21 cellular contexts compared by ENCODE assay signal in genomic region chr4:8347660-8348059, GRCh38.
A peak's percentile ranks its signal among the peaks of the same experiment; 100 is the strongest.
DNase-seq lines count a peak whose midpoint lies in the region; ATAC-seq and TF ChIP-seq lines count a peak whose summit lies in the region.
"Had no signal": no experiment of that assay in that cellular context is flagged by ENCODE, and none has a peak within 500 bp of the region (broad histone marks: within the 10 kb centered on the region; RNA-seq: fewer than 3 reads in every experiment).

No MANE protein-coding gene starts in this region.

- H3K36me3 ChIP-seq in left lung (no peaks in the 10 kb centered on the region), transverse colon (no peaks in the 10 kb centered on the region)
- H3K36me3 ChIP-seq: BE2C, SJCRH30 had no signal

- no peak for TF ChIP-seq POLR2A in transverse colon (IDR thresholded peaks at IDR 0.05)

- no peak overlapping the region for H3K27ac Mint-ChIP-seq in activated naive CD8-positive, alpha-beta T cell treated with anti-CD3 and anti-CD28 coated beads, Interleukin-2, amount 10 ng/mL, durations not matched to agents 7 days and 5 days
- H3K27ac Mint-ChIP-seq in activated naive CD8-positive, alpha-beta T cell treated with anti-CD3 and anti-CD28 coated beads for 36 hours, result no peak overlapping the region
- no peak overlapping the region for H3K27ac Mint-ChIP-seq in activated CD4-positive, alpha-beta T cell treated with anti-CD3 and anti-CD28 coated beads, Interleukin-2, amount 10 ng/mL, durations not matched to agents 24 days and 14 days
- H3K27ac Mint-ChIP-seq: CD4-positive, CD25-positive, alpha-beta regulatory T cell; IgD-negative memory B cell had no signal

- H3K4me3 ChIP-seq in left lung (no peak overlapping the region), transverse colon (no peak overlapping the region)
- H3K4me3 ChIP-seq: SJCRH30 had no signal

- intact Hi-C loops in left lung (cut with DNase I) (no loop called here), posterior vena cava (cut with DNase I) (no loop called here), transverse colon (cut with DNase I; ENCODE audit: low total_unique reads) (no loop called here)
- intact Hi-C loops in activated CD4-positive, alpha-beta T cell treated with anti-CD3 and anti-CD28 coated beads, Interleukin-2, amount 10 ng/mL, durations not matched to agents 24 days and 14 days (cut with micrococcal nuclease), result no loop called here

- H3K36me3 Mint-ChIP-seq in activated naive CD8-positive, alpha-beta T cell treated with anti-CD3 and anti-CD28 coated beads, Interleukin-2, amount 10 ng/mL, durations not matched to agents 7 days and 5 days, result no peaks in the 10 kb centered on the region
- no peaks in the 10 kb centered on the region for H3K36me3 Mint-ChIP-seq in activated naive CD8-positive, alpha-beta T cell treated with anti-CD3 and anti-CD28 coated beads for 36 hours
- H3K36me3 Mint-ChIP-seq in activated CD4-positive, alpha-beta T cell treated with anti-CD3 and anti-CD28 coated beads, Interleukin-2, amount 10 ng/mL, durations not matched to agents 24 days and 14 days (ENCODE audit: low read depth), result no peaks in the 10 kb centered on the region
- H3K36me3 Mint-ChIP-seq: CD4-positive, CD25-positive, alpha-beta regulatory T cell; IgD-negative memory B cell had no signal

- H3K4me1 Mint-ChIP-seq in activated naive CD8-positive, alpha-beta T cell treated with anti-CD3 and anti-CD28 coated beads, Interleukin-2, amount 10 ng/mL, durations not matched to agents 7 days and 5 days, result no peaks in the 10 kb centered on the region
- no peaks in the 10 kb centered on the region for H3K4me1 Mint-ChIP-seq in activated naive CD8-positive, alpha-beta T cell treated with anti-CD3 and anti-CD28 coated beads for 36 hours
- H3K4me1 Mint-ChIP-seq in activated CD4-positive, alpha-beta T cell treated with anti-CD3 and anti-CD28 coated beads, Interleukin-2, amount 10 ng/mL, durations not matched to agents 24 days and 14 days, result no peaks in the 10 kb centered on the region
- H3K4me1 Mint-ChIP-seq: CD4-positive, CD25-positive, alpha-beta regulatory T cell; IgD-negative memory B cell had no signal

- H3K27ac ChIP-seq in left lung (no peak overlapping the region), transverse colon (no peak overlapping the region)
- H3K27ac ChIP-seq: HL-60, SJCRH30 had no signal

- WGBS in transverse colon (ENCODE audit: low coverage in 1 of 2), 2 donors, result 81% methylated on average over 7 of the region's 7 CpGs; no CpG with 5 or more reads in 1 of the 2 donors

- no peak for TF ChIP-seq EP300 in transverse colon (IDR thresholded peaks at IDR 0.05; ENCODE audit: low read depth)

- no peak overlapping the region for H3K4me3 Mint-ChIP-seq in activated naive CD8-positive, alpha-beta T cell treated with anti-CD3 and anti-CD28 coated beads, Interleukin-2, amount 10 ng/mL, durations not matched to agents 7 days and 5 days
- H3K4me3 Mint-ChIP-seq in activated naive CD8-positive, alpha-beta T cell treated with anti-CD3 and anti-CD28 coated beads for 36 hours, result no peak overlapping the region
- no peak overlapping the region for H3K4me3 Mint-ChIP-seq in activated CD4-positive, alpha-beta T cell treated with anti-CD3 and anti-CD28 coated beads, Interleukin-2, amount 10 ng/mL, durations not matched to agents 24 days and 14 days
- H3K4me3 Mint-ChIP-seq: CD4-positive, CD25-positive, alpha-beta regulatory T cell; IgD-negative memory B cell had no signal

- TF ChIP-seq CTCF in left lung (IDR thresholded peaks at IDR 0.05) (no peak), transverse colon (IDR thresholded peaks at IDR 0.05) (no peak)

- in situ Hi-C loops in transverse colon (cut with MboI; ENCODE audit: low pct_ligation_motif_present in 1 of 4, low pct_unique_long_range_greater_than_20kb in 1 of 4, low sequenced_read_pairs in 3 of 4), result no loop called here

- H3K9me3 ChIP-seq in left lung (no peaks in the 10 kb centered on the region), transverse colon (no peaks in the 10 kb centered on the region)
- H3K9me3 ChIP-seq: BE2C, SJCRH30 had no signal

- H3K9me3 Mint-ChIP-seq in activated naive CD8-positive, alpha-beta T cell treated with anti-CD3 and anti-CD28 coated beads, Interleukin-2, amount 10 ng/mL, durations not matched to agents 7 days and 5 days, result no peaks in the 10 kb centered on the region
- no peaks in the 10 kb centered on the region for H3K9me3 Mint-ChIP-seq in activated naive CD8-positive, alpha-beta T cell treated with anti-CD3 and anti-CD28 coated beads for 36 hours
- H3K9me3 Mint-ChIP-seq in activated CD4-positive, alpha-beta T cell treated with anti-CD3 and anti-CD28 coated beads, Interleukin-2, amount 10 ng/mL, durations not matched to agents 24 days and 14 days, result no peaks in the 10 kb centered on the region
- H3K9me3 Mint-ChIP-seq: CD4-positive, CD25-positive, alpha-beta regulatory T cell; IgD-negative memory B cell had no signal

- ATAC-seq in activated naive CD8-positive, alpha-beta T cell treated with anti-CD3 and anti-CD28 coated beads, Interleukin-2, amount 10 ng/mL, durations not matched to agents 7 days and 5 days (ENCODE audit: low read depth), result no peak
- ATAC-seq in left lung, result no peak
- ATAC-seq: PC-3 had no signal

- POLR2A ChIA-PET in activated naive CD8-positive, alpha-beta T cell treated with anti-CD3 and anti-CD28 coated beads, Interleukin-2, amount 10 ng/mL, durations not matched to agents 7 days and 5 days (lab: Charles Lee), result no interaction called here

- DNase-seq in activated naive CD8-positive, alpha-beta T cell treated with anti-CD3 and anti-CD28 coated beads, Interleukin-2, amount 10 ng/mL, durations not matched to agents 7 days and 5 days, result peak; percentile 2
- no peak for DNase-seq in activated naive CD8-positive, alpha-beta T cell treated with anti-CD3 and anti-CD28 coated beads for 36 hours
- DNase-seq in left lung (peak; percentile 29 to 69), posterior vena cava (ENCODE audit: low spot score) (peak; percentile 50), transverse colon (peak; percentile 6), kidney tubule cell (ENCODE audit: low spot score) (no peak), NCI-H2171 treated with DMSO at 0.1 percent for 48 hours (lab: John Stamatoyannopoulos, UW) (no peak)
- no peak for DNase-seq in activated CD4-positive, alpha-beta T cell treated with anti-CD3 and anti-CD28 coated beads, Interleukin-2, amount 10 ng/mL, durations not matched to agents 24 days and 14 days
- DNase-seq: 8988T; ACHN; BE2C; CD4-positive, CD25-positive, alpha-beta regulatory T cell; NCI-H1092 treated with DMSO at 0.1 percent for 48 hours; NCI-H1436 treated with DMSO at 0.1 percent for 48 hours; NCI-H187 treated with DMSO at 0.1 percent for 48 hours; NCI-H524; NCI-H774; PC-3; SJCRH30 had no signal

- H3K27me3 Mint-ChIP-seq in activated naive CD8-positive, alpha-beta T cell treated with anti-CD3 and anti-CD28 coated beads, Interleukin-2, amount 10 ng/mL, durations not matched to agents 7 days and 5 days, result no peaks in the 10 kb centered on the region
- peaks cover 3% of the 10 kb centered on the region for H3K27me3 Mint-ChIP-seq in activated naive CD8-positive, alpha-beta T cell treated with anti-CD3 and anti-CD28 coated beads for 36 hours
- H3K27me3 Mint-ChIP-seq in activated CD4-positive, alpha-beta T cell treated with anti-CD3 and anti-CD28 coated beads, Interleukin-2, amount 10 ng/mL, durations not matched to agents 24 days and 14 days, result no peaks in the 10 kb centered on the region

- H3K4me1 ChIP-seq in left lung, result peaks cover 9 to 10% of the 10 kb centered on the region in 2 donors
- H3K4me1 ChIP-seq in transverse colon, result peaks cover 3 to 16% (median 8%) of the 10 kb centered on the region in 4 donors
- H3K4me1 ChIP-seq: BE2C had no signal

- peaks cover 0 to 5% of the 10 kb centered on the region in 2 donors for H3K27me3 ChIP-seq in left lung
- no peaks in the 10 kb centered on the region for H3K27me3 ChIP-seq in transverse colon
- H3K27me3 ChIP-seq: BE2C, SJCRH30 had no signal

Comparison
In these comparisons a context has a peak if more than half of its experiments do, and no peak if none do; other contexts are left out.
1. DNase-seq: peak in activated naive CD8-positive, alpha-beta T cell treated with anti-CD3 and anti-CD28 coated beads, Interleukin-2, amount 10 ng/mL, durations not matched to agents 7 days and 5 days (single experiment), left lung (2 of 2), posterior vena cava (single experiment) and transverse colon (single experiment); none in activated naive CD8-positive, alpha-beta T cell treated with anti-CD3 and anti-CD28 coated beads for 36 hours (single experiment), kidney tubule cell (single experiment), NCI-H2171 treated with DMSO at 0.1 percent for 48 hours (single experiment) and activated CD4-positive, alpha-beta T cell treated with anti-CD3 and anti-CD28 coated beads, Interleukin-2, amount 10 ng/mL, durations not matched to agents 24 days and 14 days (single experiment).